ENCODE assay signal across 8 cellular contexts in the genomic region with DNA sequence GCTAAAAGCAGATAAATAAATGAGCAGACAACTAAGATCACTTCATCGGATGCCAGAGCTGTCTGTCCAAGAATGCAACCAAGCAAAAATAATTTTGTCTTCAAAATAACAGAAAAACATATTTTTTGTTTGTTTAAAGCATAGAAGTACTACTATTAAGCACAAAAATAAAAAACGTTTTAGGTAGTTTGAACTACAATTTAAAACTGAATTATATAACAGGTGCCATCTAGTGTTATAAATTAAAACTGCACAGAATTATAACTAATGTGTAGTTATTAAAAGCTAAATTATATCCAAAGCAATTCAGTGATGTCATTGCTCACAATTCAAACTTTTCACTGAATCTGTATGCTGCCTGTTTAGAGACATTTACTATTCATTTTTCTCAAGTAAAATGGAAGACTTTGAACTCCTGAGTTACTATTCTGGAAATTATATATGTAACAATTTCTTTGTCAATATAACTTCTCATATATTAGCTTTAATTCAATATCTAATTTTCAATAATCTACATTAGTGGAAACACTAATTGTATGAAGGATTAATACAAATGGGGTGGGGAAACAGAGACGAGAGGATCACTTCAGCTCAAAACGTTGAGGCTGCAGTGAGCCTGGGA. TPM values are rescaled to one million over a fixed set of nuclear protein-coding genes. Genes with fewer than 3 reads are reported as not detected.
DNase-seq lines count a peak whose midpoint lies in the region; ATAC-seq and TF ChIP-seq lines count a peak whose summit lies in the region.

No MANE protein-coding gene starts in this region.

- DNase-seq in GM03348 (ENCODE audit: low spot score) (peak; percentile 36), NCI-H460 (ENCODE audit: extremely low read depth, low read depth) (peak; percentile 7), dedifferentiated amniotic fluid mesenchymal stem cell (ENCODE audit: extremely low spot score) (peak; percentile 48), osteocyte (ENCODE audit: extremely low spot score, unreplicated experiment) (no peak), T1000 (lab: John Stamatoyannopoulos, UW) (no peak)

- no peak for ATAC-seq in GM21717 (IDR thresholded peaks at IDR 0.05; ENCODE audit: unreplicated experiment)
- ATAC-seq in HG02678 (IDR thresholded peaks at IDR 0.05; ENCODE audit: unreplicated experiment) = no peak
- ATAC-seq in GM21367 (IDR thresholded peaks at IDR 0.05; ENCODE audit: unreplicated experiment) = no peak

- H3K4me1 Mint-ChIP-seq in osteocyte (ENCODE audit: unreplicated experiment) = no peaks in the 10 kb centered on the region

- no peaks in the 10 kb centered on the region for H3K27me3 Mint-ChIP-seq in osteocyte (ENCODE audit: unreplicated experiment)

- peaks cover 13% of the 10 kb centered on the region for H3K36me3 Mint-ChIP-seq in osteocyte (ENCODE audit: unreplicated experiment)

- TF ChIP-seq CTCF in osteocyte (IDR thresholded peaks at IDR 0.05) = peak; percentile 59

- H3K27ac Mint-ChIP-seq in osteocyte (ENCODE audit: unreplicated experiment) = no peak overlapping the region

- H3K9me3 Mint-ChIP-seq in osteocyte (ENCODE audit: unreplicated experiment) = no peaks in the 10 kb centered on the region

- H3K4me3 Mint-ChIP-seq in osteocyte (ENCODE audit: unreplicated experiment) = no peak overlapping the region

RNA-seq across cellular contexts. Expression of gene LINS1, which starts 29.5 kb away (rescaled TPM):
- 10.8 and 13.0 TPM in 2 replicates for total RNA-seq in NCI-H460 (2014; rRNA removed; shearing (Covaris generic))
- 28.1 and 62.6 TPM in 2 replicates for polyA plus RNA-seq in NCI-H460 (2014; cell fraction: nucleus; rRNA removed)
- total RNA-seq in osteocyte = 9.3 and 9.7 TPM in 2 replicates

RNA-seq across cellular contexts. Expression of gene ASB7, which starts 29.9 kb away (rescaled TPM):
- total RNA-seq in NCI-H460 (2014; rRNA removed; shearing (Covaris generic)) = 11.2 and 12.5 TPM in 2 replicates
- 6.1 and 6.7 TPM in 2 replicates for polyA plus RNA-seq in NCI-H460 (2014; cell fraction: nucleus; rRNA removed)
- 12.9 and 13.1 TPM in 2 replicates for total RNA-seq in osteocyte

RNA-seq across cellular contexts. Expression of gene CERS3, which starts 43.7 kb away (rescaled TPM):
- total RNA-seq in NCI-H460 (2014; rRNA removed; shearing (Covaris generic)) = not detected in 2 replicates
- polyA plus RNA-seq in NCI-H460 (2014; cell fraction: nucleus; rRNA removed) = not detected in 2 replicates
- total RNA-seq in osteocyte = not detected in 2 replicates

Comparison
In these comparisons a context has a peak if more than half of its experiments do, and no peak if none do; other contexts are left out.
1. DNase-seq: peak in GM03348 (single experiment), NCI-H460 (single experiment) and dedifferentiated amniotic fluid mesenchymal stem cell (single experiment); none in osteocyte (single experiment) and T1000 (single experiment).